Comparison of ENCODE assay signal across 15 cellular contexts in the genomic region with DNA sequence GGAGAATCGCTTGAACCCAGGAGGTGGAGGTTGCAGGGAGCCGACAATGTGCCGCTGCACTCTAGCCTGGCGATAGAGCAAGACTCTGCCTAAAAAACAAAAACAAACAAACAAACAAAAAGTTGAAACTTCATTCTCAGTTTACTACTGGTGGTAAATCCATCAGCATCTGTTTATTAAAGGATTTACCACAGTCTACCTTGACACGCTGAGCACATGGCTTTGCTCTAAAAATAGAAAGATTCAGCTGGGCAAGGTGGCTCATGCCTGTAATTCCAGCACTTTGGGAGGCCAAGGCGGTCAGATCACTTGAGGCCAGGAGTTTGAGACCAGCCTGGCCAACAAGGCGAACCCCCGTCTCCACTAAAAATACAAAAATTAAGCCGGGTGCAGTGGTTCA.
"Had no signal": no experiment of that assay in that cellular context is flagged by ENCODE, and none has a peak within 500 bp of the region (broad histone marks: within the 10 kb centered on the region; RNA-seq: fewer than 3 reads in every experiment).

No MANE protein-coding gene starts in this region.

- H3K9me3 ChIP-seq: gastrocnemius medialis, lower lobe of right lung, stomach, testis, upper lobe of right lung had no signal

- H3K4me3 ChIP-seq: gastrocnemius medialis, lower lobe of right lung, stomach, testis, upper lobe of right lung had no signal

- ATAC-seq: activated CD8-positive, alpha-beta T cell treated with anti-CD3 and anti-CD28 coated beads for 36 hours; activated T-cell treated with anti-CD3 and anti-CD28 coated beads, Interleukin-2, amount 50 U/mL, for 4 hours; gastrocnemius medialis; lower lobe of right lung; upper lobe of right lung had no signal

- H3K4me1 ChIP-seq: gastrocnemius medialis had no signal

- H3K27me3 ChIP-seq: gastrocnemius medialis, stomach, testis, upper lobe of right lung had no signal

- H3K36me3 ChIP-seq: gastrocnemius medialis, lower lobe of right lung, stomach, upper lobe of right lung had no signal

- H3K27ac ChIP-seq: gastrocnemius medialis, lower lobe of right lung, upper lobe of right lung had no signal

- DNase-seq: activated B cell treated with CpG ODN at 0.5 μM for 24 hours; activated CD4-positive, alpha-beta T cell treated with anti-CD3 and anti-CD28 coated beads for 48 hours; activated CD8-positive, alpha-beta T cell treated with anti-CD3 and anti-CD28 coated beads for 36 hours; activated gamma-delta T cell; activated T-cell treated with anti-CD3 and anti-CD28 coated beads, Interleukin-2, amount 50 U/mL, for 4 hours; amygdala; cortex of kidney; effector memory CD4-positive, alpha-beta T cell; gastrocnemius medialis; left cardiac atrium; lower lobe of right lung; stimulated activated CD4-positive, alpha-beta T cell treated with anti-CD3 and anti-CD28 coated beads, Interleukin-1b, Interleukin-23, amount 100 ng/mL, for 48 hours; stomach; testis; upper lobe of right lung had no signal
